Comparison of ENCODE assay signal across 1 cellular context in the genomic region with DNA sequence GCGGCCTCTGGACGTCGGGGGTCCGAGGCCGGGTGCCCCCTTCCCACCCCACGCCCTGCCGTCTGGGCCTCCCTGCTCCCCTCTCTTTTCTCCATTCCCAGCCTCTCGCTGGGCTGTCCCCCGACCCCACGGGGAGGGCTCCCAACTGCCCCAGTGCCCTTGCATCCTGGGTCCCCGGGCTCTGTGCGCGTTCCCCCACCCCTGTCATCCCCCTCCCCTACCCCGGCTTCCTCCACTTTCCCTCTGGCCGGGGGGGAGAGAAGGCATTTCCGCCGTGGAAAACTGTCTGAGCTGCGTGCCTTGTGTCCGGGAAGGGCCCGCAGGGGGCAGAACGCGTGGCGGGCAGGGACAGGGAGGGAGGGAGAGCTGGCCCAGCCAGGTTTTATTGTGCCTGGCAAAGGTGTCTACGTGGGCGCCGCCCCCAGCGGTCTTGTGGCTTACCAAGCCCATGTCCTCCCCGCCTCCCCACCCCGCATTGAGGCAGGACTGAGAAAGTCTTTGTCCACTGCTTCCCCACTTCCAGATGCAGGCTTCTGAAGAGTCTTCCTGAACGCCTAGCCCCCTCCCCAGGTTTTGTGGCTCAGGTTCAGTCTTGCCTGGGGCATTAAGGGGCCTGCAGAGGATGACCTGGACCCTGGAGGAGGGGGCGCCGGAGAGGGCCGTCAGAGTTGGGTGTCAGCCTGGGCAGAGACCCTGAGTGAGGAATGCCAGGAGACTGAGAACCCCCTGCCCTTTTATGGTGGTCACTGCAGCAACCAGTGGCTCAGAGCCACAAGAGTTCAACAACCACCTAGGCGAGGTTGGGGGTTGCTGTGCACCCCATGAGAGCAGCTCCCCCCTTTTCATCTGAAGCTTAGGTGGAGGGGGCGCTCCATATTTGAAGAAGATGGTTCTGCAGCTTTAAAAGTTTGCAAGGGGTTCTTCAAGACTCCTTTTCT.
TF ChIP-seq lines count a peak whose summit lies in the region.

No MANE protein-coding gene starts in this region.

TF ChIP-seq in HEK293, 187 proteins besides CTCF, POLR2A, EP300 and RAD21 (continued from another document and continues in another):
- TF ChIP-seq, protein P1, sequence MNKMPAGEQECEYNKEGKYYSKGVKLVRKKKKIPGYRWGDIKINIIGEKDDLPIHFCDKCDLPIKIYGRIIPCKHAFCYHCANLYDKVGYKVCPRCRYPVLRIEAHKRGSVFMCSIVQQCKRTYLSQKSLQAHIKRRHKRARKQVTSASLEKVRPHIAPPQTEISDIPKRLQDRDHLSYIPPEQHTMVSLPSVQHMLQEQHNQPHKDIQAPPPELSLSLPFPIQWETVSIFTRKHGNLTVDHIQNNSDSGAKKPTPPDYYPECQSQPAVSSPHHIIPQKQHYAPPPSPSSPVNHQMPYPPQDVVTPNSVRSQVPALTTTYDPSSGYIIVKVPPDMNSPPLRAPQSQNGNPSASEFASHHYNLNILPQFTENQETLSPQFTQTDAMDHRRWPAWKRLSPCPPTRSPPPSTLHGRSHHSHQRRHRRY (tag by site-specific recombination; IDR thresholded peaks at IDR 0.05), result no peak
- no peak for TF ChIP-seq ZNF707 (tag by site-specific recombination; IDR thresholded peaks at IDR 0.05)
- no peak for TF ChIP-seq HOXD13 (CRISPR knock-in tag; IDR thresholded peaks at IDR 0.05; ENCODE audit: borderline replicate concordance)
- TF ChIP-seq ZIC2 (tag by site-specific recombination; IDR thresholded peaks at IDR 0.05), result peak; percentile 74
- TF ChIP-seq ZFP69B (tag by site-specific recombination; IDR thresholded peaks at IDR 0.05), result no peak
- no peak for TF ChIP-seq ZNF37A (tag by site-specific recombination; IDR thresholded peaks at IDR 0.05)
- TF ChIP-seq, protein P2, sequence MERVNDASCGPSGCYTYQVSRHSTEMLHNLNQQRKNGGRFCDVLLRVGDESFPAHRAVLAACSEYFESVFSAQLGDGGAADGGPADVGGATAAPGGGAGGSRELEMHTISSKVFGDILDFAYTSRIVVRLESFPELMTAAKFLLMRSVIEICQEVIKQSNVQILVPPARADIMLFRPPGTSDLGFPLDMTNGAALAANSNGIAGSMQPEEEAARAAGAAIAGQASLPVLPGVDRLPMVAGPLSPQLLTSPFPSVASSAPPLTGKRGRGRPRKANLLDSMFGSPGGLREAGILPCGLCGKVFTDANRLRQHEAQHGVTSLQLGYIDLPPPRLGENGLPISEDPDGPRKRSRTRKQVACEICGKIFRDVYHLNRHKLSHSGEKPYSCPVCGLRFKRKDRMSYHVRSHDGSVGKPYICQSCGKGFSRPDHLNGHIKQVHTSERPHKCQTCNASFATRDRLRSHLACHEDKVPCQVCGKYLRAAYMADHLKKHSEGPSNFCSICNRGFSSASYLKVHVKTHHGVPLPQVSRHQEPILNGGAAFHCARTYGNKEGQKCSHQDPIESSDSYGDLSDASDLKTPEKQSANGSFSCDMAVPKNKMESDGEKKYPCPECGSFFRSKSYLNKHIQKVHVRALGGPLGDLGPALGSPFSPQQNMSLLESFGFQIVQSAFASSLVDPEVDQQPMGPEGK (tag by site-specific recombination; IDR thresholded peaks at IDR 0.05), result peak; percentile 63
- peak; percentile 56 for TF ChIP-seq ZBTB8A (tag by site-specific recombination; IDR thresholded peaks at IDR 0.05)
- TF ChIP-seq ZNF174 (tag by site-specific recombination; IDR thresholded peaks at IDR 0.05), result no peak
- TF ChIP-seq KLF8 (tag by site-specific recombination; IDR thresholded peaks at IDR 0.05), result no peak
- TF ChIP-seq, protein P3, sequence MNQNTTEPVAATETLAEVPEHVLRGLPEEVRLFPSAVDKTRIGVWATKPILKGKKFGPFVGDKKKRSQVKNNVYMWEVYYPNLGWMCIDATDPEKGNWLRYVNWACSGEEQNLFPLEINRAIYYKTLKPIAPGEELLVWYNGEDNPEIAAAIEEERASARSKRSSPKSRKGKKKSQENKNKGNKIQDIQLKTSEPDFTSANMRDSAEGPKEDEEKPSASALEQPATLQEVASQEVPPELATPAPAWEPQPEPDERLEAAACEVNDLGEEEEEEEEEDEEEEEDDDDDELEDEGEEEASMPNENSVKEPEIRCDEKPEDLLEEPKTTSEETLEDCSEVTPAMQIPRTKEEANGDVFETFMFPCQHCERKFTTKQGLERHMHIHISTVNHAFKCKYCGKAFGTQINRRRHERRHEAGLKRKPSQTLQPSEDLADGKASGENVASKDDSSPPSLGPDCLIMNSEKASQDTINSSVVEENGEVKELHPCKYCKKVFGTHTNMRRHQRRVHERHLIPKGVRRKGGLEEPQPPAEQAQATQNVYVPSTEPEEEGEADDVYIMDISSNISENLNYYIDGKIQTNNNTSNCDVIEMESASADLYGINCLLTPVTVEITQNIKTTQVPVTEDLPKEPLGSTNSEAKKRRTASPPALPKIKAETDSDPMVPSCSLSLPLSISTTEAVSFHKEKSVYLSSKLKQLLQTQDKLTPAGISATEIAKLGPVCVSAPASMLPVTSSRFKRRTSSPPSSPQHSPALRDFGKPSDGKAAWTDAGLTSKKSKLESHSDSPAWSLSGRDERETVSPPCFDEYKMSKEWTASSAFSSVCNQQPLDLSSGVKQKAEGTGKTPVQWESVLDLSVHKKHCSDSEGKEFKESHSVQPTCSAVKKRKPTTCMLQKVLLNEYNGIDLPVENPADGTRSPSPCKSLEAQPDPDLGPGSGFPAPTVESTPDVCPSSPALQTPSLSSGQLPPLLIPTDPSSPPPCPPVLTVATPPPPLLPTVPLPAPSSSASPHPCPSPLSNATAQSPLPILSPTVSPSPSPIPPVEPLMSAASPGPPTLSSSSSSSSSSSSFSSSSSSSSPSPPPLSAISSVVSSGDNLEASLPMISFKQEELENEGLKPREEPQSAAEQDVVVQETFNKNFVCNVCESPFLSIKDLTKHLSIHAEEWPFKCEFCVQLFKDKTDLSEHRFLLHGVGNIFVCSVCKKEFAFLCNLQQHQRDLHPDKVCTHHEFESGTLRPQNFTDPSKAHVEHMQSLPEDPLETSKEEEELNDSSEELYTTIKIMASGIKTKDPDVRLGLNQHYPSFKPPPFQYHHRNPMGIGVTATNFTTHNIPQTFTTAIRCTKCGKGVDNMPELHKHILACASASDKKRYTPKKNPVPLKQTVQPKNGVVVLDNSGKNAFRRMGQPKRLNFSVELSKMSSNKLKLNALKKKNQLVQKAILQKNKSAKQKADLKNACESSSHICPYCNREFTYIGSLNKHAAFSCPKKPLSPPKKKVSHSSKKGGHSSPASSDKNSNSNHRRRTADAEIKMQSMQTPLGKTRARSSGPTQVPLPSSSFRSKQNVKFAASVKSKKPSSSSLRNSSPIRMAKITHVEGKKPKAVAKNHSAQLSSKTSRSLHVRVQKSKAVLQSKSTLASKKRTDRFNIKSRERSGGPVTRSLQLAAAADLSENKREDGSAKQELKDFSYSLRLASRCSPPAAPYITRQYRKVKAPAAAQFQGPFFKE (tag by site-specific recombination; IDR thresholded peaks at IDR 0.05; ENCODE audit: borderline replicate concordance), result no peak
- TF ChIP-seq, protein P4, sequence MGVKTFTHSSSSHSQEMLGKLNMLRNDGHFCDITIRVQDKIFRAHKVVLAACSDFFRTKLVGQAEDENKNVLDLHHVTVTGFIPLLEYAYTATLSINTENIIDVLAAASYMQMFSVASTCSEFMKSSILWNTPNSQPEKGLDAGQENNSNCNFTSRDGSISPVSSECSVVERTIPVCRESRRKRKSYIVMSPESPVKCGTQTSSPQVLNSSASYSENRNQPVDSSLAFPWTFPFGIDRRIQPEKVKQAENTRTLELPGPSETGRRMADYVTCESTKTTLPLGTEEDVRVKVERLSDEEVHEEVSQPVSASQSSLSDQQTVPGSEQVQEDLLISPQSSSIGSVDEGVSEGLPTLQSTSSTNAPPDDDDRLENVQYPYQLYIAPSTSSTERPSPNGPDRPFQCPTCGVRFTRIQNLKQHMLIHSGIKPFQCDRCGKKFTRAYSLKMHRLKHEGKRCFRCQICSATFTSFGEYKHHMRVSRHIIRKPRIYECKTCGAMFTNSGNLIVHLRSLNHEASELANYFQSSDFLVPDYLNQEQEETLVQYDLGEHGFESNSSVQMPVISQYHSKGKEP (tag by site-specific recombination; IDR thresholded peaks at IDR 0.05), result no peak
- TF ChIP-seq, protein P5, sequence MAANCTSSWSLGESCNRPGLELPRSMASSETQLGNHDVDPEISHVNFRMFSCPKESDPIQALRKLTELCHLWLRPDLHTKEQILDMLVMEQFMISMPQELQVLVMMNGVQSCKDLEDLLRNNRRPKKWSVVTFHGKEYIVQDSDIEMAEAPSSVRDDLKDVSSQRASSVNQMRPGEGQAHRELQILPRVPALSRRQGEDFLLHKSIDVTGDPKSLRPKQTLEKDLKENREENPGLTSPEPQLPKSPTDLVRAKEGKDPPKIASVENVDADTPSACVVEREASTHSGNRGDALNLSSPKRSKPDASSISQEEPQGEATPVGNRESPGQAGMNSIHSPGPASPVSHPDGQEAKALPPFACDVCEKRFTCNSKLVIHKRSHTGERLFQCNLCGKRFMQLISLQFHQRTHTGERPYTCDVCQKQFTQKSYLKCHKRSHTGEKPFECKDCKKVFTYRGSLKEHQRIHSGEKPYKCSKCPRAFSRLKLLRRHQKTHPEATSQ (tag by site-specific recombination; IDR thresholded peaks at IDR 0.05), result no peak
- TF ChIP-seq SETDB1 (IDR thresholded peaks at IDR 0.05; ENCODE audit: insufficient read length, low read length), result no peak
- TF ChIP-seq, protein P6, sequence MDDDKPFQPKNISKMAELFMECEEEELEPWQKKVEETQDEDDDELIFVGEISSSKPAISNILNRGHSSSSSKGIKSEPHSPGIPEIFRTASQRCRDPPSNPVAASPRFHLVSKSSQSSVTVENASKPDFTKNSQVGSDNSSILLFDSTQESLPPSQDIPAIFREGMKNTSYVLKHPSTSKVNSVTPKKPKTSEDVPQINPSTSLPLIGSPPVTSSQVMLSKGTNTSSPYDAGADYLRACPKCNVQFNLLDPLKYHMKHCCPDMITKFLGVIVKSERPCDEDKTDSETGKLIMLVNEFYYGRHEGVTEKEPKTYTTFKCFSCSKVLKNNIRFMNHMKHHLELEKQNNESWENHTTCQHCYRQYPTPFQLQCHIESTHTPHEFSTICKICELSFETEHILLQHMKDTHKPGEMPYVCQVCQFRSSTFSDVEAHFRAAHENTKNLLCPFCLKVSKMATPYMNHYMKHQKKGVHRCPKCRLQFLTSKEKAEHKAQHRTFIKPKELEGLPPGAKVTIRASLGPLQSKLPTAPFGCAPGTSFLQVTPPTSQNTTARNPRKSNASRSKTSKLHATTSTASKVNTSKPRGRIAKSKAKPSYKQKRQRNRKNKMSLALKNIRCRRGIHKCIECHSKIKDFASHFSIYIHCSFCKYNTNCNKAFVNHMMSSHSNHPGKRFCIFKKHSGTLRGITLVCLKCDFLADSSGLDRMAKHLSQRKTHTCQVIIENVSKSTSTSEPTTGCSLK (tag by site-specific recombination; IDR thresholded peaks at IDR 0.05), result no peak
- peak; percentile 65 for TF ChIP-seq SP2 (tag by site-specific recombination; IDR thresholded peaks at IDR 0.05)
- no peak for TF ChIP-seq ZNF837 (tag by site-specific recombination; IDR thresholded peaks at IDR 0.05)
- TF ChIP-seq, protein P7, sequence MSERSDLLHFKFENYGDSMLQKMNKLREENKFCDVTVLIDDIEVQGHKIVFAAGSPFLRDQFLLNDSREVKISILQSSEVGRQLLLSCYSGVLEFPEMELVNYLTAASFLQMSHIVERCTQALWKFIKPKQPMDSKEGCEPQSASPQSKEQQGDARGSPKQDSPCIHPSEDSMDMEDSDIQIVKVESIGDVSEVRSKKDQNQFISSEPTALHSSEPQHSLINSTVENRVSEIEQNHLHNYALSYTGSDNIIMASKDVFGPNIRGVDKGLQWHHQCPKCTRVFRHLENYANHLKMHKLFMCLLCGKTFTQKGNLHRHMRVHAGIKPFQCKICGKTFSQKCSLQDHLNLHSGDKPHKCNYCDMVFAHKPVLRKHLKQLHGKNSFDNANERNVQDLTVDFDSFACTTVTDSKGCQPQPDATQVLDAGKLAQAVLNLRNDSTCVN (tag by site-specific recombination; optimal IDR thresholded peaks at IDR 0.05), result peak; percentile 9
- TF ChIP-seq ZNF133 (tag by site-specific recombination; IDR thresholded peaks at IDR 0.05), result no peak
- no peak for TF ChIP-seq ZNF114 (tag by site-specific recombination; IDR thresholded peaks at IDR 0.05)
- TF ChIP-seq, protein P8, sequence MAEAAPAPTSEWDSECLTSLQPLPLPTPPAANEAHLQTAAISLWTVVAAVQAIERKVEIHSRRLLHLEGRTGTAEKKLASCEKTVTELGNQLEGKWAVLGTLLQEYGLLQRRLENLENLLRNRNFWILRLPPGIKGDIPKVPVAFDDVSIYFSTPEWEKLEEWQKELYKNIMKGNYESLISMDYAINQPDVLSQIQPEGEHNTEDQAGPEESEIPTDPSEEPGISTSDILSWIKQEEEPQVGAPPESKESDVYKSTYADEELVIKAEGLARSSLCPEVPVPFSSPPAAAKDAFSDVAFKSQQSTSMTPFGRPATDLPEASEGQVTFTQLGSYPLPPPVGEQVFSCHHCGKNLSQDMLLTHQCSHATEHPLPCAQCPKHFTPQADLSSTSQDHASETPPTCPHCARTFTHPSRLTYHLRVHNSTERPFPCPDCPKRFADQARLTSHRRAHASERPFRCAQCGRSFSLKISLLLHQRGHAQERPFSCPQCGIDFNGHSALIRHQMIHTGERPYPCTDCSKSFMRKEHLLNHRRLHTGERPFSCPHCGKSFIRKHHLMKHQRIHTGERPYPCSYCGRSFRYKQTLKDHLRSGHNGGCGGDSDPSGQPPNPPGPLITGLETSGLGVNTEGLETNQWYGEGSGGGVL (tag by site-specific recombination; IDR thresholded peaks at IDR 0.05), result peak; percentile 90
- TF ChIP-seq EGR2 (tag by site-specific recombination; IDR thresholded peaks at IDR 0.05; ENCODE audit: low read depth), result peak; percentile 79
- no peak for TF ChIP-seq GLI2 (tag by site-specific recombination; IDR thresholded peaks at IDR 0.05; ENCODE audit: borderline replicate concordance, low read depth)
- TF ChIP-seq ZBTB20 (tag by site-specific recombination; IDR thresholded peaks at IDR 0.05), result no peak
- TF ChIP-seq ZNF138 (tag by site-specific recombination; IDR thresholded peaks at IDR 0.05; ENCODE audit: borderline replicate concordance), result no peak
- TF ChIP-seq KLF9 (tag by site-specific recombination; IDR thresholded peaks at IDR 0.05; ENCODE audit: low read depth), result no peak
- TF ChIP-seq ZNF560 (tag by site-specific recombination; IDR thresholded peaks at IDR 0.05; ENCODE audit: borderline replicate concordance), result no peak
- TF ChIP-seq FEZF1 (tag by site-specific recombination; IDR thresholded peaks at IDR 0.05), result no peak
- no peak for TF ChIP-seq ZNF350 (tag by site-specific recombination; IDR thresholded peaks at IDR 0.05)
- no peak; the same call in 1 of the 2 replicates for TF ChIP-seq ZNF341 (tag by site-specific recombination; IDR thresholded peaks at IDR 0.05; ENCODE audit: low read depth)
- TF ChIP-seq ZNF776 (tag by site-specific recombination; IDR thresholded peaks at IDR 0.05; ENCODE audit: borderline replicate concordance), result no peak
- TF ChIP-seq ZNF629 (tag by site-specific recombination; IDR thresholded peaks at IDR 0.05), result no peak
- no peak for TF ChIP-seq ZNF626 (tag by site-specific recombination; IDR thresholded peaks at IDR 0.05)
- no peak for TF ChIP-seq ZBTB21 (tag by site-specific recombination; IDR thresholded peaks at IDR 0.05)
- TF ChIP-seq ZNF169 (tag by site-specific recombination; IDR thresholded peaks at IDR 0.05), result no peak
- no peak for TF ChIP-seq ZNF404 (tag by site-specific recombination; IDR thresholded peaks at IDR 0.05)
- TF ChIP-seq, protein P9, sequence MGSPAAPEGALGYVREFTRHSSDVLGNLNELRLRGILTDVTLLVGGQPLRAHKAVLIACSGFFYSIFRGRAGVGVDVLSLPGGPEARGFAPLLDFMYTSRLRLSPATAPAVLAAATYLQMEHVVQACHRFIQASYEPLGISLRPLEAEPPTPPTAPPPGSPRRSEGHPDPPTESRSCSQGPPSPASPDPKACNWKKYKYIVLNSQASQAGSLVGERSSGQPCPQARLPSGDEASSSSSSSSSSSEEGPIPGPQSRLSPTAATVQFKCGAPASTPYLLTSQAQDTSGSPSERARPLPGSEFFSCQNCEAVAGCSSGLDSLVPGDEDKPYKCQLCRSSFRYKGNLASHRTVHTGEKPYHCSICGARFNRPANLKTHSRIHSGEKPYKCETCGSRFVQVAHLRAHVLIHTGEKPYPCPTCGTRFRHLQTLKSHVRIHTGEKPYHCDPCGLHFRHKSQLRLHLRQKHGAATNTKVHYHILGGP (tag by site-specific recombination; IDR thresholded peaks at IDR 0.05), result no peak
- TF ChIP-seq ZNF514 (tag by site-specific recombination; IDR thresholded peaks at IDR 0.05), result no peak
